In genomic region chrX:153609917-153610833, GRCh38 we compare ENCODE assay signal across 8 cellular contexts. TPM values are rescaled to one million over a fixed set of nuclear protein-coding genes. Genes with fewer than 3 reads are reported as not detected.
A peak's percentile ranks its signal among the peaks of the same experiment; 100 is the strongest.
DNase-seq lines count a peak whose midpoint lies in the region; ATAC-seq and TF ChIP-seq lines count a peak whose summit lies in the region.

No MANE protein-coding gene starts in this region.

- H3K9me3 ChIP-seq in WERI-Rb-1 (ENCODE audit: severe bottlenecking): peaks cover 2% of the 10 kb centered on the region
- no peaks in the 10 kb centered on the region for H3K9me3 ChIP-seq in smooth muscle cell (replicated peaks; ENCODE audit: low read depth)

- H3K79me2 ChIP-seq in smooth muscle cell (ENCODE audit: low read depth): no peaks in the 10 kb centered on the region

- H3K36me3 ChIP-seq in WERI-Rb-1: no peaks in the 10 kb centered on the region
- no peaks in the 10 kb centered on the region for H3K36me3 ChIP-seq in brain microvascular endothelial cell (replicated peaks)
- H3K36me3 ChIP-seq in smooth muscle cell (ENCODE audit: low read depth): no peaks in the 10 kb centered on the region

- no peaks in the 10 kb centered on the region for H3K4me1 ChIP-seq in smooth muscle cell (ENCODE audit: low read depth)

- DNase-seq in AG09319 (ENCODE audit: extremely low read depth, low read depth): peak; percentile 14
- peak; percentile 73 for DNase-seq in GM20000 (ENCODE audit: low spot score)
- peak; percentile 87 for DNase-seq in NCI-H1105 (lab: John Stamatoyannopoulos, UW)
- peak; percentile 93 for DNase-seq in WERI-Rb-1
- DNase-seq in brain microvascular endothelial cell: peak; percentile 20
- peak; percentile 77 for DNase-seq in iPS-NIHi11 (ENCODE audit: low spot score)
- DNase-seq in smooth muscle cell (lab: John Stamatoyannopoulos, UW; ENCODE audit: unreplicated experiment): peak; percentile 43

- H3K27ac ChIP-seq in WERI-Rb-1: peak overlapping the region; percentile 52
- no peak overlapping the region for H3K27ac ChIP-seq in brain microvascular endothelial cell
- no peak overlapping the region for H3K27ac ChIP-seq in smooth muscle cell (ENCODE audit: low read depth)

- in situ Hi-C loops in brain microvascular endothelial cell (cut with HindIII; ENCODE audit: low pct_ligation_motif_present, low sequenced_read_pairs): no loop called here

- H3K4me3 ChIP-seq in WERI-Rb-1 (ENCODE audit: low read depth, low read length) (peak overlapping the region; percentile 55), brain microvascular endothelial cell (ENCODE audit: low read depth, low read length) (peak overlapping the region; percentile 34), smooth muscle cell (peak overlapping the region; percentile 45)

- H3K27me3 ChIP-seq in WERI-Rb-1 (ENCODE audit: insufficient read depth, low read depth, severe bottlenecking): no peaks in the 10 kb centered on the region
- no peaks in the 10 kb centered on the region for H3K27me3 ChIP-seq in brain microvascular endothelial cell (replicated peaks)
- peaks cover 3% of the 10 kb centered on the region for H3K27me3 ChIP-seq in smooth muscle cell (ENCODE audit: low read depth)

- peak overlapping the region; percentile 49 for H2AFZ ChIP-seq in smooth muscle cell (ENCODE audit: low read depth)

- H3K4me2 ChIP-seq in smooth muscle cell: peak overlapping the region; percentile 82

- H3F3A ChIP-seq in smooth muscle cell (ENCODE audit: low read depth): no peaks in the 10 kb centered on the region

- no peak overlapping the region for H3K9ac ChIP-seq in smooth muscle cell (ENCODE audit: low read depth)

- ATAC-seq in GM19463 (IDR thresholded peaks at IDR 0.05; ENCODE audit: unreplicated experiment): no peak

- no peaks in the 10 kb centered on the region for H4K20me1 ChIP-seq in smooth muscle cell (ENCODE audit: low read depth)

- TF ChIP-seq CTCF in AG09319 (IDR thresholded peaks at IDR 0.05; ENCODE audit: low read depth, low read length): peak; percentile 75
- peak; percentile 39 for TF ChIP-seq CTCF in GM20000 (IDR thresholded peaks at IDR 0.05; ENCODE audit: extremely low read depth, missing control alignments)
- TF ChIP-seq CTCF in WERI-Rb-1 (IDR thresholded peaks at IDR 0.05; ENCODE audit: low read depth, low read length): peak; percentile 97
- TF ChIP-seq CTCF in brain microvascular endothelial cell (IDR thresholded peaks at IDR 0.05; ENCODE audit: low read depth, low read length, missing control alignments): peak; percentile 82
- TF ChIP-seq CTCF in smooth muscle cell (IDR thresholded peaks at IDR 0.05; ENCODE audit: borderline replicate concordance, insufficient read depth, poor library complexity, severe bottlenecking): peak; percentile 77

- WGBS in smooth muscle cell (ENCODE audit: low lambda C conversion rate): 52% methylated on average over 52 of the region's 63 CpGs

RNA-seq across cellular contexts. Expression of gene CCNQ, which starts 11.2 kb away (rescaled TPM):
- 9.4 and 17.9 TPM in 2 replicates for total RNA-seq in smooth muscle cell
- polyA plus RNA-seq in smooth muscle cell: 23.0 and 27.3 TPM in 2 replicates

RNA-seq across cellular contexts. Expression of gene DUSP9, which starts 36.8 kb away (rescaled TPM):
- total RNA-seq in smooth muscle cell: 3.0 and 4.7 TPM in 2 replicates
- 7.2 and 11.3 TPM in 2 replicates for polyA plus RNA-seq in smooth muscle cell

Comparison
In these comparisons a context has a peak if more than half of its experiments do, and no peak if none do; other contexts are left out.
1. DNase-seq: peak in every context shown above with its lines; median percentile 93 in WERI-Rb-1; 87 in NCI-H1105; 77 in iPS-NIHi11; 73 in GM20000; 43 in smooth muscle cell; 20 in brain microvascular endothelial cell; 14 in AG09319.
2. CTCF ChIP-seq: peak in every context shown above with its lines; median percentile 97 in WERI-Rb-1; 82 in brain microvascular endothelial cell; 77 in smooth muscle cell; 75 in AG09319; 39 in GM20000.